21 cellular contexts compared by ENCODE assay signal in the genomic region with DNA sequence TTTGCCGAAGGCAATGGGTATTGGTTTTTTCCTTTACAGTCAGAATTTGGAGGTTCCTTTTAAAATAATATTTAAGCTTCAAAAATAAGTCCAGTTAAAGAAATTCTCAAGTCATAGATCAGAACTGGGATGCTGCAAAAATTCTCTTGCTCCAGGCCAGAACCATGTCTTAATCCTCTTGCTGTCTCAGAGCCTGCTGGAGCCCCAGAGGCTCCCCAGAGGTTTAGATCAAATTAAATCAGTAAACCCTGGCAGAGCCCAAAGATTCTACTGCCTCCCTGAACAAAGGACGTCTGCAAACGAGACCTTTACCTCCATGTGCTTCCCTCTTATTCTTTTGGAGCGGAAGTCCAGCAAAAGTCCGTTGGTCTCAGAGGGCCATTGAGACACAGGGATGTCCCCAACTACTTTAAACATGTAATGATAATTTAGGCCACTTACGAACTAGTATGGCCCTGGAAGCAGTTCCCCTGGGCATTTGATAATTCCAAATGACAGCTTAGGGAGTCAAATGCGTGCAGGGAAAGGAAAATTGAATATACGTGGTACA.
"Had no signal": no experiment of that assay in that cellular context is flagged by ENCODE, and none has a peak within 500 bp of the region (broad histone marks: within the 10 kb centered on the region; RNA-seq: fewer than 3 reads in every experiment).

No MANE protein-coding gene starts in this region.

- H3K4me1 ChIP-seq: psoas muscle, right lobe of liver had no signal

- H3K9me3 ChIP-seq: esophagus muscularis mucosa, psoas muscle, right lobe of liver, suprapubic skin, thyroid gland, upper lobe of left lung, vagina had no signal

- DNase-seq: cortex of kidney; dorsolateral prefrontal cortex; effector memory CD4-positive, alpha-beta T cell; foreskin fibroblast; head of caudate nucleus; left colon; left ventricle myocardium superior; mesenchymal stem cell; midbrain; psoas muscle; right lobe of liver; stimulated activated CD4-positive, alpha-beta T cell treated with anti-CD3 and anti-CD28 coated beads, Interleukin-4, amount 100 ng/mL, for 1 hour; stimulated activated CD8-positive, alpha-beta memory T cell treated with anti-CD3 and anti-CD28 coated beads, Interleukin-4, amount 100 ng/mL, for 48 hours; stimulated activated naive CD8-positive, alpha-beta T cell treated with anti-CD3 and anti-CD28 coated beads, Interleukin-15, Interleukin-2, amounts not matched to agents 100 U/mL and 50 U/mL, for 24 hours; thyroid gland; upper lobe of left lung had no signal

- H3K27me3 ChIP-seq: esophagus muscularis mucosa, hepatocyte, right lobe of liver, suprapubic skin, thyroid gland, upper lobe of left lung, vagina had no signal

- H3K27ac ChIP-seq: dorsolateral prefrontal cortex, esophagus muscularis mucosa, hepatocyte, psoas muscle, right lobe of liver, suprapubic skin, thyroid gland, upper lobe of left lung, vagina had no signal

- H3K4me3 ChIP-seq: dorsolateral prefrontal cortex, esophagus muscularis mucosa, hepatocyte, lung, psoas muscle, right lobe of liver, suprapubic skin, thyroid gland, upper lobe of left lung, vagina had no signal

- H3K36me3 ChIP-seq: thyroid gland, upper lobe of left lung had no signal
